In the genomic region with DNA sequence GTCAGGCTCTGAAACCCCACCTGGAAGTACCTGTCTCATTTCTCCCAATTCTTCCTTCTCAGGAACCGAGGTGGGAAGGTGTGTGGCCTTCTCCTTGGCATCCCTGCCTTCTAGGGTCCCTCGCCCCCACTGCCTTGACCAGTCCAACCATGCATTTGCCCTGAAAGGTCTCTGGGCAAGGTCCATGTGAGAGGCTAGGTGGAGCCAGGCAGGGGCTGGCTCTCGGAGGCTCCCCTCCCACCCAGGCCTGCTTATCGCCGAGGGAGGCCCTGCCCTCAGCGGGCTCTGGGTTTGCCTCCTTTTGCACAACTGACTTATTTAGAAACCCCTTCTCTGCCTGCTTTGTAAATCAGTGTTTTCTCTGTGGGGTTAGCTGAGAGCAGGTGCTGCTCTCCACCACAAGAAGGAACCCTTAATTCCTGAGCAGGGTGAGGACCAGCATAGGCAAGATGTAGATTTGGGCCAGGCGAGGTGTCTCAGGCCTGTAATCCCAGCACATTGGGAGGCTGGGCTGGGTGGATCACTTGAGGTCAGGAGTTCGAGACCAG, we compare ENCODE assay signal across 14 cellular contexts. TPM values are rescaled to one million over a fixed set of nuclear protein-coding genes. Genes with fewer than 3 reads are reported as not detected.
DNase-seq lines count a peak whose midpoint lies in the region; ATAC-seq and TF ChIP-seq lines count a peak whose summit lies in the region.
"Had no signal": no experiment of that assay in that cellular context is flagged by ENCODE, and none has a peak within 500 bp of the region (broad histone marks: within the 10 kb centered on the region; RNA-seq: fewer than 3 reads in every experiment).

No MANE protein-coding gene starts in this region.

- no peak overlapping the region for H2AFZ ChIP-seq in PC-3 (ENCODE audit: low read length)

- no peak for ATAC-seq in activated CD4-positive, alpha-beta T cell treated with anti-CD3 and anti-CD28 coated beads for 36 hours
- ATAC-seq in HG03378 (IDR thresholded peaks at IDR 0.05; ENCODE audit: unreplicated experiment) (peak; percentile 22), PC-3 (no peak), GM18519 (IDR thresholded peaks at IDR 0.05; ENCODE audit: low FRiP score, unreplicated experiment) (no peak)
- no peak for ATAC-seq in activated naive CD8-positive, alpha-beta T cell treated with anti-CD3 and anti-CD28 coated beads, Interleukin-2, amount 50 U/mL, for 24 hours
- ATAC-seq in stimulated activated effector memory CD8-positive, alpha-beta T cell treated with anti-CD3 and anti-CD28 coated beads, Interleukin-12 subunit alpha, Interleukin-12 subunit beta, amount 100 ng/mL, for 72 hours, result no peak
- ATAC-seq: left lung, Right ventricle myocardium inferior had no signal

- no peak overlapping the region for H3K4me2 ChIP-seq in PC-3 (ENCODE audit: low read length)

- H3K27me3 Mint-ChIP-seq in activated CD4-positive, alpha-beta T cell treated with anti-CD3 and anti-CD28 coated beads for 36 hours, result no peaks in the 10 kb centered on the region
- H3K27me3 Mint-ChIP-seq in activated naive CD8-positive, alpha-beta T cell treated with anti-CD3 and anti-CD28 coated beads, Interleukin-2, amount 50 U/mL, for 24 hours, result no peaks in the 10 kb centered on the region

- CTCF ChIA-PET in activated CD4-positive, alpha-beta T cell treated with anti-CD3 and anti-CD28 coated beads for 36 hours (lab: Charles Lee), result interaction anchor here (0.6 to 7.5 kb wide), 6 partner anchors 9 to 298 kb away, joined by 3 to 71 read pairs (median 5); no protein-coding TSS in a partner anchor
- CTCF ChIA-PET in PC-3 (lab: Charles Lee), result interaction anchor here (0.9 kb wide), 1 partner anchor 48 kb away, joined by 15 read pairs; the partner anchor contains the start of gene CD82

- intact Hi-C loops in activated CD4-positive, alpha-beta T cell treated with anti-CD3 and anti-CD28 coated beads for 36 hours (cut with DNase I, micrococcal nuclease), result loop anchor here in 1 of 2 experiments (2.0 kb wide), 1 partner anchor 48 kb away; the partner anchor contains the start of gene CD82
- intact Hi-C loops in PC-3 (cut with micrococcal nuclease), result no loop called here

- H3K36me3 Mint-ChIP-seq in activated CD4-positive, alpha-beta T cell treated with anti-CD3 and anti-CD28 coated beads for 36 hours (ENCODE audit: low read depth), result peaks cover 62% of the 10 kb centered on the region
- H3K36me3 Mint-ChIP-seq in activated naive CD8-positive, alpha-beta T cell treated with anti-CD3 and anti-CD28 coated beads, Interleukin-2, amount 50 U/mL, for 24 hours (ENCODE audit: low read depth), result peaks cover 68% of the 10 kb centered on the region
- peaks cover 100% of the 10 kb centered on the region for H3K36me3 Mint-ChIP-seq in stimulated activated effector memory CD8-positive, alpha-beta T cell treated with anti-CD3 and anti-CD28 coated beads, Interleukin-12 subunit alpha, Interleukin-12 subunit beta, amount 100 ng/mL, for 72 hours

- H3K4me3 ChIP-seq in PC-3 (ENCODE audit: low read length), result no peak overlapping the region
- H3K4me3 ChIP-seq: left lung had no signal

- POLR2A ChIA-PET in activated CD4-positive, alpha-beta T cell treated with anti-CD3 and anti-CD28 coated beads for 36 hours (lab: Charles Lee), result interaction anchor here (0.7 kb wide), 1 partner anchor 48 kb away, joined by 3 read pairs; no protein-coding TSS in a partner anchor
- POLR2A ChIA-PET in PC-3 (lab: Charles Lee; ENCODE audit: unreplicated experiment), result no interaction called here

- H3K4me1 Mint-ChIP-seq in activated CD4-positive, alpha-beta T cell treated with anti-CD3 and anti-CD28 coated beads for 36 hours, result peaks cover 75% of the 10 kb centered on the region
- H3K4me1 Mint-ChIP-seq in activated naive CD8-positive, alpha-beta T cell treated with anti-CD3 and anti-CD28 coated beads, Interleukin-2, amount 50 U/mL, for 24 hours, result peaks cover 71% of the 10 kb centered on the region
- H3K4me1 Mint-ChIP-seq in stimulated activated effector memory CD8-positive, alpha-beta T cell treated with anti-CD3 and anti-CD28 coated beads, Interleukin-12 subunit alpha, Interleukin-12 subunit beta, amount 100 ng/mL, for 72 hours, result peaks cover 85% of the 10 kb centered on the region

- no peaks in the 10 kb centered on the region for H3F3A ChIP-seq in PC-3 (ENCODE audit: low read length, unreplicated experiment)

- no peak for TF ChIP-seq CTCF in PC-3 (conservative IDR thresholded peaks at IDR 0.05; ENCODE audit: low read depth, low read length)

- no peak for DNase-seq in activated CD4-positive, alpha-beta T cell treated with anti-CD3 and anti-CD28 coated beads for 36 hours
- no peak for DNase-seq in activated CD4-positive, alpha-beta T cell treated with anti-CD3 and anti-CD28 coated beads, Interleukin-2, amount 50 U/mL, for 48 hours
- no peak for DNase-seq in activated naive CD8-positive, alpha-beta T cell treated with anti-CD3 and anti-CD28 coated beads, Interleukin-2, amount 50 U/mL, for 24 hours
- DNase-seq in stimulated activated effector memory CD8-positive, alpha-beta T cell treated with anti-CD3 and anti-CD28 coated beads, Interleukin-12 subunit alpha, Interleukin-12 subunit beta, amount 100 ng/mL, for 72 hours (ENCODE audit: low spot score in 2 of 2), result no peak
- DNase-seq in PC-3 (no peak), NCI-H1105 treated with DMSO at 0.1 percent for 48 hours (lab: John Stamatoyannopoulos, UW) (no peak)
- DNase-seq: activated effector memory CD4-positive, alpha-beta T cell treated with Interleukin-2 at 50 U/mL for 16 hours; DMS153; left lung; NCI-H510A had no signal

- no peak overlapping the region for H3K9ac ChIP-seq in PC-3 (ENCODE audit: low read length)

- no peak overlapping the region for H3K4me3 Mint-ChIP-seq in activated CD4-positive, alpha-beta T cell treated with anti-CD3 and anti-CD28 coated beads for 36 hours
- no peak overlapping the region for H3K4me3 Mint-ChIP-seq in activated naive CD8-positive, alpha-beta T cell treated with anti-CD3 and anti-CD28 coated beads, Interleukin-2, amount 50 U/mL, for 24 hours
- no peak overlapping the region for H3K4me3 Mint-ChIP-seq in stimulated activated effector memory CD8-positive, alpha-beta T cell treated with anti-CD3 and anti-CD28 coated beads, Interleukin-12 subunit alpha, Interleukin-12 subunit beta, amount 100 ng/mL, for 72 hours

- no TSS peak for BruUV-seq in PC-3 (replicated peaks; lab: Mats Ljungman, UMichigan)

- no peaks in the 10 kb centered on the region for H3K9me2 ChIP-seq in PC-3 (replicated peaks; ENCODE audit: low read length)

- H3K36me3 ChIP-seq in PC-3 (ENCODE audit: low read depth, low read length), result no peaks in the 10 kb centered on the region

- H3K27me3 ChIP-seq in PC-3 (ENCODE audit: low read length), result no peaks in the 10 kb centered on the region
- H3K27me3 ChIP-seq: left lung had no signal

- H3K27ac ChIP-seq in PC-3 (ENCODE audit: low read length), result no peak overlapping the region
- H3K27ac ChIP-seq: 22Rv1, left lung had no signal

- H3K9me3 ChIP-seq in PC-3 (ENCODE audit: low read length), result no peaks in the 10 kb centered on the region
- H3K9me3 ChIP-seq: left lung had no signal

- H4K20me1 ChIP-seq in PC-3 (ENCODE audit: low read length), result no peaks in the 10 kb centered on the region

- H3K9me3 Mint-ChIP-seq in activated CD4-positive, alpha-beta T cell treated with anti-CD3 and anti-CD28 coated beads for 36 hours (ENCODE audit: low read depth), result no peaks in the 10 kb centered on the region
- no peaks in the 10 kb centered on the region for H3K9me3 Mint-ChIP-seq in activated naive CD8-positive, alpha-beta T cell treated with anti-CD3 and anti-CD28 coated beads, Interleukin-2, amount 50 U/mL, for 24 hours
- no peaks in the 10 kb centered on the region for H3K9me3 Mint-ChIP-seq in stimulated activated effector memory CD8-positive, alpha-beta T cell treated with anti-CD3 and anti-CD28 coated beads, Interleukin-12 subunit alpha, Interleukin-12 subunit beta, amount 100 ng/mL, for 72 hours

- peak overlapping the region; percentile 51 for H3K27ac Mint-ChIP-seq in activated CD4-positive, alpha-beta T cell treated with anti-CD3 and anti-CD28 coated beads for 36 hours
- H3K27ac Mint-ChIP-seq in activated naive CD8-positive, alpha-beta T cell treated with anti-CD3 and anti-CD28 coated beads, Interleukin-2, amount 50 U/mL, for 24 hours, result peak overlapping the region; percentile 80
- H3K27ac Mint-ChIP-seq in stimulated activated effector memory CD8-positive, alpha-beta T cell treated with anti-CD3 and anti-CD28 coated beads, Interleukin-12 subunit alpha, Interleukin-12 subunit beta, amount 100 ng/mL, for 72 hours, result peak overlapping the region; percentile 81

- no peaks in the 10 kb centered on the region for H3K79me2 ChIP-seq in PC-3 (ENCODE audit: low read length)

- H3K4me1 ChIP-seq in PC-3 (ENCODE audit: insufficient read depth, low read length), result no peaks in the 10 kb centered on the region

RNA-seq across cellular contexts. Expression of gene CD82, which starts 47.7 kb away (rescaled TPM):
- 100 to 1,000 TPM; 239 to 272 TPM for total RNA-seq in activated CD4-positive, alpha-beta T cell treated with anti-CD3 and anti-CD28 coated beads for 36 hours
- 4.3 and 5.0 TPM in 2 replicates for total RNA-seq in PC-3 (2014; rRNA removed)

Comparison
In these comparisons a context has a peak if more than half of its experiments do, and no peak if none do; other contexts are left out.
1. RNA of gene CD82, which starts 47.7 kb away (total RNA-seq): 239 to 272 TPM in activated CD4-positive, alpha-beta T cell treated with anti-CD3 and anti-CD28 coated beads for 36 hours; 4.3 to 5.0 TPM in PC-3; every median in the first group is over 10 times any median in the second.
2. Peak in every context shown above with its lines, with median percentiles within 50 percentile points of each other: H3K27ac Mint-ChIP-seq.